In genomic region chr13:73715910-73716257, GRCh38 we compare ENCODE assay signal across 8 cellular contexts.
DNase-seq lines count a peak whose midpoint lies in the region; ATAC-seq and TF ChIP-seq lines count a peak whose summit lies in the region.

No MANE protein-coding gene starts in this region.

- DNase-seq in iris pigment epithelial cell (ENCODE audit: low read depth) (peak; percentile 12), NCI-H2107 (lab: John Stamatoyannopoulos, UW) (no peak), RKO (ENCODE audit: low spot score) (no peak)
- DNase-seq in effector CD8-positive, alpha-beta T cell (lab: John Stamatoyannopoulos, UW) = no peak

- ATAC-seq in GM18520 (IDR thresholded peaks at IDR 0.05; ENCODE audit: unreplicated experiment) = peak; percentile 37
- ATAC-seq in GM21619 (IDR thresholded peaks at IDR 0.05; ENCODE audit: unreplicated experiment) = peak; percentile 54
- ATAC-seq in HG03565 (IDR thresholded peaks at IDR 0.05; ENCODE audit: unreplicated experiment) = peak; percentile 56
- no peak for ATAC-seq in SK-N-SH treated with all-trans-retinoic acid at 6 μM for 48 hours

TF ChIP-seq in SK-N-SH treated with all-trans-retinoic acid at 6 μM for 48 hours, 23 proteins besides CTCF, POLR2A, EP300 and RAD21:
- TF ChIP-seq PPARA (CRISPR knock-in tag; IDR thresholded peaks at IDR 0.05; ENCODE audit: borderline replicate concordance) (no peak), GLIS3 (CRISPR knock-in tag; IDR thresholded peaks at IDR 0.05) (no peak), ARNTL (CRISPR knock-in tag; IDR thresholded peaks at IDR 0.05; ENCODE audit: borderline replicate concordance, low read depth) (no peak), ESRRG (CRISPR knock-in tag; IDR thresholded peaks at IDR 0.05) (no peak), PATZ1 (CRISPR knock-in tag; IDR thresholded peaks at IDR 0.05; ENCODE audit: borderline replicate concordance) (no peak), CREB5 (CRISPR knock-in tag; IDR thresholded peaks at IDR 0.05; ENCODE audit: low read depth) (no peak), ZFP3 (CRISPR knock-in tag; IDR thresholded peaks at IDR 0.05) (no peak), RARB (CRISPR knock-in tag; IDR thresholded peaks at IDR 0.05) (no peak), OSR1 (CRISPR knock-in tag; IDR thresholded peaks at IDR 0.05) (no peak), CSRNP3 (CRISPR knock-in tag; IDR thresholded peaks at IDR 0.05) (no peak)
TF ChIP-seq in SK-N-SH treated with all-trans-retinoic acid at 6 μM for 48 hours: peak in this region for 0.
